ENCODE assay signal across 14 cellular contexts in genomic region chr12:16610743-16611142, GRCh38.
DNase-seq lines count a peak whose midpoint lies in the region; FAIRE-seq lines count a peak whose summit lies in the region.
"Had no signal": no experiment of that assay in that cellular context is flagged by ENCODE, and none has a peak within 500 bp of the region (broad histone marks: within the 10 kb centered on the region; RNA-seq: fewer than 3 reads in every experiment).

No MANE protein-coding gene starts in this region.

- no peaks in the 10 kb centered on the region for H3K9me3 ChIP-seq in NT2/D1 (ENCODE audit: insufficient read depth, low read length)
- H3K9me3 ChIP-seq: Caco-2 had no signal

- DNase-seq in NCI-H2029 treated with DMSO at 0.1 percent for 48 hours (lab: John Stamatoyannopoulos, UW) (peak; percentile 32), NCI-H2029 (lab: John Stamatoyannopoulos, UW) (no peak), NT2/D1 (ENCODE audit: low read depth, low spot score) (peak; percentile 50), urothelium cell line (ENCODE audit: low spot score) (no peak), UCSD-AML1 (lab: John Stamatoyannopoulos, UW; ENCODE audit: unreplicated experiment) (no peak), NCI-H2171 (lab: John Stamatoyannopoulos, UW) (no peak), GM03348 (ENCODE audit: low spot score) (no peak)
- DNase-seq: ACHN; activated CD8-positive, alpha-beta memory T cell treated with anti-CD3 and anti-CD28 coated beads, Interleukin-2, amount 50 U/mL, for 48 hours; Caco-2; NCI-H187 treated with DMSO at 0.1 percent for 48 hours; PC-3; stimulated activated naive CD8-positive, alpha-beta T cell treated with anti-CD3 and anti-CD28 coated beads, Interleukin-15, amount 100 ng/mL, for 72 hours had no signal

- H3K4me3 ChIP-seq in NT2/D1 (ENCODE audit: insufficient read length, low read depth): no peak overlapping the region

- FAIRE-seq in urothelium cell line (lab: Jason Lieb, UNC): peak; percentile 32

- no peaks in the 10 kb centered on the region for H3K36me3 ChIP-seq in NT2/D1 (ENCODE audit: insufficient read depth, insufficient read length, low read length)

- H3K27me3 ChIP-seq in NT2/D1 (ENCODE audit: insufficient read depth, insufficient read length) (peaks cover 37% of the 10 kb centered on the region), layer of hippocampus (ENCODE audit: control insufficient read depth, insufficient read depth, low read length) (no peaks in the 10 kb centered on the region)

- peaks cover 6% of the 10 kb centered on the region for H3K4me1 ChIP-seq in NT2/D1 (ENCODE audit: insufficient read depth, insufficient read length)
- H3K4me1 ChIP-seq: Caco-2 had no signal

- peak overlapping the region; percentile 49 for H3K27ac ChIP-seq in layer of hippocampus (ENCODE audit: low read depth, low read length)

- H3K9ac ChIP-seq in NT2/D1 (ENCODE audit: insufficient read length, low read depth): no peak overlapping the region

Comparison
In these comparisons a context has a peak if more than half of its experiments do, and no peak if none do; other contexts are left out.
1. DNase-seq: peak in NCI-H2029 treated with DMSO at 0.1 percent for 48 hours (single experiment) and NT2/D1 (single experiment); none in NCI-H2029 (single experiment), urothelium cell line (single experiment), UCSD-AML1 (single experiment), NCI-H2171 (single experiment) and GM03348 (single experiment).